11 cellular contexts compared by ENCODE assay signal in the genomic region with DNA sequence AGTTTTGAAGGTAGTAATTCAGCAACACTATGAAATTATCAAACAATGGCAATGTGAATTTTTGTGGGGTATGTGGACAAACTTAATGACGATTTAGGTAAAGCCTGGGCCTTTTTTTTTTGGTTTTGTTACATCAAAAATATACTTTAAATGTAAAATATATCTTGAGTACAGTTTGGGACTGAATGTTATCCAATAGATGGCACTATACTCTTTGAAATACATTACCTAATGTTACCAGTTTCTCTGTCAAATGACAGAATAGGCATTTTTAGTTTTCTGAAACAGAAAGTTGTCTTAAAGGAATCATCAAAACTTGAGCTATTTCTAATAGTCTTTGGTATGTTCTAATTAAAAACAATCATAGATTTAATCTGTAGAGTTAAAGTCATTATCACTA.
A peak's percentile ranks its signal among the peaks of the same experiment; 100 is the strongest.
DNase-seq lines count a peak whose midpoint lies in the region; ATAC-seq lines count a peak whose summit lies in the region.
"Had no signal": no experiment of that assay in that cellular context is flagged by ENCODE, and none has a peak within 500 bp of the region (broad histone marks: within the 10 kb centered on the region; RNA-seq: fewer than 3 reads in every experiment).

No MANE protein-coding gene starts in this region.

- peaks cover 5% of the 10 kb centered on the region for H3K9me3 Mint-ChIP-seq in T-helper 2 cell treated with Interferon-gamma antibody and Interleukin-4, amounts not matched to agents 5 μg/mL and 100 μg/mL, for 36 hours
- H3K9me3 Mint-ChIP-seq in naive thymus-derived CD8-positive, alpha-beta T cell = peaks cover 0 to 18% (median 1%) of the 10 kb centered on the region in 9 donors

- H3K4me3 Mint-ChIP-seq in T-helper 2 cell treated with Interferon-gamma antibody and Interleukin-4, amounts not matched to agents 5 μg/mL and 100 μg/mL, for 36 hours = no peak overlapping the region
- no peak overlapping the region for H3K4me3 Mint-ChIP-seq in naive thymus-derived CD8-positive, alpha-beta T cell

- H3K27me3 Mint-ChIP-seq in T-helper 2 cell treated with Interferon-gamma antibody and Interleukin-4, amounts not matched to agents 5 μg/mL and 100 μg/mL, for 36 hours (ENCODE audit: low read depth) = no peaks in the 10 kb centered on the region
- H3K27me3 Mint-ChIP-seq in naive thymus-derived CD8-positive, alpha-beta T cell = no peaks in the 10 kb centered on the region

- POLR2A ChIA-PET in naive thymus-derived CD8-positive, alpha-beta T cell (lab: Charles Lee) = no interaction called here

- DNase-seq in AG08396 (ENCODE audit: low spot score) (peak; percentile 4), OCI-M1 (lab: John Stamatoyannopoulos, UW) (peak; percentile 72), fibroblast of peridontal ligament (ENCODE audit: extremely low read depth) (peak; percentile 14), NCI-H1417 treated with DMSO at 0.1 percent for 48 hours (lab: John Stamatoyannopoulos, UW) (no peak), AG08395 (ENCODE audit: low spot score) (no peak)
- no peak for DNase-seq in T-helper 2 cell treated with Interferon-gamma antibody and Interleukin-4, amounts not matched to agents 5 μg/mL and 100 μg/mL, for 36 hours (ENCODE audit: low spot score)
- DNase-seq in naive thymus-derived CD8-positive, alpha-beta T cell = no peak
- DNase-seq: adrenal gland; mammary epithelial cell; stimulated activated naive CD4-positive, alpha-beta T cell had no signal

- no peaks in the 10 kb centered on the region for H3K4me1 Mint-ChIP-seq in T-helper 2 cell treated with Interferon-gamma antibody and Interleukin-4, amounts not matched to agents 5 μg/mL and 100 μg/mL, for 36 hours (ENCODE audit: low read depth)
- no peaks in the 10 kb centered on the region for H3K4me1 Mint-ChIP-seq in naive thymus-derived CD8-positive, alpha-beta T cell

- no peak overlapping the region for H3K27ac Mint-ChIP-seq in T-helper 2 cell treated with Interferon-gamma antibody and Interleukin-4, amounts not matched to agents 5 μg/mL and 100 μg/mL, for 36 hours
- no peak overlapping the region for H3K27ac Mint-ChIP-seq in naive thymus-derived CD8-positive, alpha-beta T cell

- no peaks in the 10 kb centered on the region for H3K36me3 Mint-ChIP-seq in T-helper 2 cell treated with Interferon-gamma antibody and Interleukin-4, amounts not matched to agents 5 μg/mL and 100 μg/mL, for 36 hours (ENCODE audit: low read depth)
- no peaks in the 10 kb centered on the region for H3K36me3 Mint-ChIP-seq in naive thymus-derived CD8-positive, alpha-beta T cell

- peak; percentile 44 for ATAC-seq in GM19351 (IDR thresholded peaks at IDR 0.05; ENCODE audit: unreplicated experiment)
- no peak for ATAC-seq in naive thymus-derived CD8-positive, alpha-beta T cell

Comparison
In these comparisons a context has a peak if more than half of its experiments do, and no peak if none do; other contexts are left out.
1. DNase-seq: peak in AG08396 (single experiment), OCI-M1 (single experiment) and fibroblast of peridontal ligament (single experiment); none in NCI-H1417 treated with DMSO at 0.1 percent for 48 hours (single experiment), T-helper 2 cell treated with Interferon-gamma antibody and Interleukin-4, amounts not matched to agents 5 μg/mL and 100 μg/mL, for 36 hours (single experiment), naive thymus-derived CD8-positive, alpha-beta T cell (0 of 10) and AG08395 (single experiment).